ENCODE assay signal across 26 cellular contexts in the genomic region with DNA sequence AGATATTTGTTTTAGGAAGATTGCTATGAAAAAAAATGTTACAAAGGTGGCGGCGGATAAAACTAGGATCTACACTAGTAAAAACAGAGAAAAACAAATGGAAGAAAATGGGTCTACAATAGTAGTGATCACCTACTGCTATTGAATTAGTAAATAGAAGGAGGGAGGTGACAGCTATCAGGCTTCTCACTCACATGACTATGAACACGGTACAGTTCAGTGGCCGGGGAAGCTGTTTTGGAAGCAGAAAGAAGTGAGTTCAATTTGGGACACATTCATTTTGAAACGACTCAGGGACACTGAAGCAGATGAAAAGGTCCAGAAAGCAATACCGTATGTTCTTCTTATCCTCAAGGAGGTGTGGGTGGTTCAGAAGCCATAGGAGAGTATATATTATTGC.
DNase-seq lines count a peak whose midpoint lies in the region; ATAC-seq, FAIRE-seq and TF ChIP-seq lines count a peak whose summit lies in the region.
"Had no signal": no experiment of that assay in that cellular context is flagged by ENCODE, and none has a peak within 500 bp of the region (broad histone marks: within the 10 kb centered on the region; RNA-seq: fewer than 3 reads in every experiment).

No MANE protein-coding gene starts in this region.

- WGBS in endodermal cell (ENCODE audit: insufficient coverage in 1 of 2, insufficient read length in 1 of 2), 2 experiments: 93% methylated on average over 3 to 6 of the region's 6 CpGs

- no peaks in the 10 kb centered on the region for H3K9me3 Mint-ChIP-seq in endodermal cell
- H3K9me3 Mint-ChIP-seq in nephron progenitor cell: peaks cover 5% of the 10 kb centered on the region
- H3K9me3 Mint-ChIP-seq: CD4-positive, alpha-beta T cell; CD8-positive, alpha-beta memory T cell; GM23338; HFFc6 had no signal

- H3K9ac ChIP-seq in endodermal cell (ENCODE audit: extremely low read depth, low read length, poor library complexity, severe bottlenecking): no peak overlapping the region
- H3K9ac ChIP-seq: BLaER1 treated with 17β-estradiol and CSF1 and Interleukin-3, amounts not matched to agents 10 nM and 100 nM had no signal

- no peak for TF ChIP-seq CTCF in right atrium auricular region (IDR thresholded peaks at IDR 0.05)
- TF ChIP-seq CTCF in endodermal cell (conservative IDR thresholded peaks at IDR 0.05): no peak
- TF ChIP-seq CTCF in nephron progenitor cell (IDR thresholded peaks at IDR 0.05): no peak

- H3K4me1 ChIP-seq in right atrium auricular region: peaks cover 0 to 19% of the 10 kb centered on the region in 2 donors
- H3K4me1 ChIP-seq in endodermal cell (ENCODE audit: control insufficient read depth, insufficient read depth, low read length): no peaks in the 10 kb centered on the region
- H3K4me1 ChIP-seq: A549; BE2C; BLaER1 treated with 17β-estradiol and CSF1 and Interleukin-3, amounts not matched to agents 10 nM and 100 nM; HAP-1 had no signal

- FAIRE-seq in GM12892 (lab: Jason Lieb, UNC): peak; percentile 62
- FAIRE-seq: A549, D721Med, GM12878, GM18507 had no signal

- H3K4me3 ChIP-seq in right atrium auricular region (no peak overlapping the region), endodermal cell (ENCODE audit: low read length) (no peak overlapping the region)
- H3K4me3 ChIP-seq: A549; BLaER1 treated with 17β-estradiol and CSF1 and Interleukin-3, amounts not matched to agents 10 nM and 100 nM; GM12878; GM23338; HAP-1 had no signal

- H3K27ac Mint-ChIP-seq in endodermal cell: peak overlapping the region; percentile 35
- H3K27ac Mint-ChIP-seq in nephron progenitor cell: peak overlapping the region; percentile 9
- H3K27ac Mint-ChIP-seq: CD4-positive, alpha-beta T cell; GM23338; HFFc6 had no signal

- intact Hi-C loops in Right ventricle myocardium superior (cut with DNase I): no loop called here

- H3K27ac ChIP-seq in right atrium auricular region: no peak overlapping the region
- H3K27ac ChIP-seq in endodermal cell (ENCODE audit: low read depth, low read length): no peak overlapping the region
- H3K27ac ChIP-seq: A549; BLaER1 treated with 17β-estradiol and CSF1 and Interleukin-3, amounts not matched to agents 10 nM and 100 nM had no signal

- H3K36me3 ChIP-seq in right atrium auricular region (no peaks in the 10 kb centered on the region), endodermal cell (ENCODE audit: control insufficient read depth, insufficient read depth, low read length) (no peaks in the 10 kb centered on the region)
- H3K36me3 ChIP-seq: BE2C, HAP-1 had no signal

- TF ChIP-seq POLR2A in GM12892 (IDR thresholded peaks at IDR 0.05; ENCODE audit: low read depth, low read length): no peak

- H3K4me1 Mint-ChIP-seq in endodermal cell (peaks cover 5% of the 10 kb centered on the region), nephron progenitor cell (no peaks in the 10 kb centered on the region)
- H3K4me1 Mint-ChIP-seq: CD14-positive monocyte had no signal

- H3K36me3 Mint-ChIP-seq in endodermal cell (ENCODE audit: low read depth) (peaks cover 12% of the 10 kb centered on the region), nephron progenitor cell (ENCODE audit: low read depth) (peaks cover 25% of the 10 kb centered on the region)

- H3K9me3 ChIP-seq in right atrium auricular region (no peaks in the 10 kb centered on the region), endodermal cell (ENCODE audit: control insufficient read depth, low read length) (no peaks in the 10 kb centered on the region)
- H3K9me3 ChIP-seq: A549, BE2C, HAP-1 had no signal

- no peaks in the 10 kb centered on the region for H3K27me3 Mint-ChIP-seq in endodermal cell (ENCODE audit: insufficient read depth)
- H3K27me3 Mint-ChIP-seq in nephron progenitor cell (ENCODE audit: low read depth, poor library complexity): no peaks in the 10 kb centered on the region
- H3K27me3 Mint-ChIP-seq: CD4-positive, alpha-beta T cell; CD8-positive, alpha-beta memory T cell had no signal

- DNase-seq in Right ventricle myocardium superior (no peak), right atrium auricular region (ENCODE audit: low spot score) (no peak), GM12892 (ENCODE audit: insufficient read length) (no peak), endodermal cell (no peak), nephron progenitor cell (no peak), NCI-H69 (lab: John Stamatoyannopoulos, UW) (no peak)
- DNase-seq: 8988T; ACHN; AML-193; BE2C; CD4-positive, alpha-beta T cell; CD8-positive, alpha-beta memory T cell; DMS 273 treated with DMSO at 0.1 percent for 48 hours; DMS79; EL; GDM1; HFFc6 had no signal

- H3K27me3 ChIP-seq in right atrium auricular region: no peaks in the 10 kb centered on the region
- H3K27me3 ChIP-seq in endodermal cell (ENCODE audit: control insufficient read depth, insufficient read depth, low read length, poor library complexity, severe bottlenecking): no peaks in the 10 kb centered on the region
- H3K27me3 ChIP-seq: BE2C; BLaER1 treated with 17β-estradiol and CSF1 and Interleukin-3, amounts not matched to agents 10 nM and 100 nM had no signal

- no peak overlapping the region for H3K4me3 Mint-ChIP-seq in endodermal cell
- no peak overlapping the region for H3K4me3 Mint-ChIP-seq in nephron progenitor cell
- H3K4me3 Mint-ChIP-seq: CD14-positive monocyte; CD4-positive, alpha-beta T cell; CD8-positive, alpha-beta memory T cell; GM23338; HFFc6 had no signal

- ATAC-seq in Right ventricle myocardium superior (ENCODE audit: poor library complexity) (peak; percentile 64), HG03159 (IDR thresholded peaks at IDR 0.05; ENCODE audit: unreplicated experiment) (no peak)
- ATAC-seq: A549, GM12878, GM23338 had no signal
